In genomic region chr4:1410491-1411325, GRCh38 we compare ENCODE assay signal across 8 cellular contexts. TPM values are rescaled to one million over a fixed set of nuclear protein-coding genes. Genes with fewer than 3 reads are reported as not detected.
DNase-seq lines count a peak whose midpoint lies in the region; ATAC-seq and TF ChIP-seq lines count a peak whose summit lies in the region.

No MANE protein-coding gene starts in this region.

- H3K27ac ChIP-seq in iPS DF 6.9 (ENCODE audit: low read length): no peak overlapping the region
- no peak overlapping the region for H3K27ac ChIP-seq in tibial nerve

- H3K27me3 ChIP-seq in adipocyte (replicated peaks; ENCODE audit: control insufficient read depth, insufficient read depth, low read length) (peaks cover 69% of the 10 kb centered on the region), iPS DF 6.9 (ENCODE audit: control insufficient read depth, insufficient read depth, low read length) (peaks cover 41% of the 10 kb centered on the region), tibial nerve (peaks cover 0 to 90% of the 10 kb centered on the region in 2 donors)

- TF ChIP-seq POLR2A in tibial nerve (IDR thresholded peaks at IDR 0.05): no peak

- no peaks in the 10 kb centered on the region for H3K36me3 ChIP-seq in adipocyte (ENCODE audit: control insufficient read depth, insufficient read depth, low read length, severe bottlenecking)
- no peaks in the 10 kb centered on the region; the same call in 1 of the 2 replicates for H3K36me3 ChIP-seq in iPS DF 6.9 (ENCODE audit: control insufficient read depth, insufficient read depth, low read length)
- no peaks in the 10 kb centered on the region for H3K36me3 ChIP-seq in tibial nerve

- ATAC-seq in GM18867 (IDR thresholded peaks at IDR 0.05; ENCODE audit: unreplicated experiment): no peak

- no peak overlapping the region for H3K9ac ChIP-seq in adipocyte (ENCODE audit: low read length)

- H3K4me3 ChIP-seq in adipocyte (ENCODE audit: low read length): no peak overlapping the region
- H3K4me3 ChIP-seq in iPS DF 6.9 (ENCODE audit: low read length): no peak overlapping the region
- H3K4me3 ChIP-seq in tibial nerve: no peak overlapping the region

- in situ Hi-C loops in Caki2 (cut with HindIII; ENCODE audit: low pct_unique_long_range_greater_than_20kb, low sequenced_read_pairs): no loop called here

- DNase-seq in Caki2 (ENCODE audit: low read depth): peak; percentile 59
- peak; percentile 36 for DNase-seq in MV-4-11 (lab: John Stamatoyannopoulos, UW)
- peak; percentile 69 for DNase-seq in adipocyte (ENCODE audit: low read depth)
- DNase-seq in iPS DF 6.9 (ENCODE audit: low read depth, low spot score): peak; percentile 64
- DNase-seq in stimulated activated CD8-positive, alpha-beta memory T cell treated with anti-CD3 and anti-CD28 coated beads, Interleukin-2, amount 100 ng/mL, for 48 hours (ENCODE audit: low read depth in 2 of 2): peak; percentile 45 to 46
- no peak for DNase-seq in tibial nerve (ENCODE audit: low spot score in 2 of 2)
- DNase-seq in DMS79 (lab: John Stamatoyannopoulos, UW): no peak

- no CpG with 5 or more reads among the region's 48 CpGs for WGBS in iPS DF 6.9 (ENCODE audit: insufficient coverage, insufficient read length)
- 23 to 24% methylated on average over 39 to 41 of the region's 48 CpGs for WGBS in tibial nerve, 2 donors

- H3K9me3 ChIP-seq in adipocyte (ENCODE audit: control insufficient read depth, low read length): no peaks in the 10 kb centered on the region
- H3K9me3 ChIP-seq in iPS DF 6.9 (ENCODE audit: control insufficient read depth, insufficient read depth, low read length): no peaks in the 10 kb centered on the region
- H3K9me3 ChIP-seq in tibial nerve: no peaks in the 10 kb centered on the region

- TF ChIP-seq CTCF in tibial nerve (IDR thresholded peaks at IDR 0.05): no peak

- no peaks in the 10 kb centered on the region for H3K4me1 ChIP-seq in adipocyte (ENCODE audit: control insufficient read depth, insufficient read depth, low read length)
- peaks cover 3% of the 10 kb centered on the region for H3K4me1 ChIP-seq in iPS DF 6.9 (ENCODE audit: control insufficient read depth, insufficient read depth, low read length)
- H3K4me1 ChIP-seq in tibial nerve: peaks cover 0 to 35% (median 5%) of the 10 kb centered on the region in 4 donors

- TF ChIP-seq EP300 in tibial nerve (IDR thresholded peaks at IDR 0.05): no peak

RNA-seq across cellular contexts. Expression of gene NKX1-1, which starts 4.5 kb away (rescaled TPM):
- total RNA-seq in Caki2 (2014; rRNA removed; shearing (Covaris generic); ENCODE audit: low replicate concordance): not detected in 2 replicates
- not detected for total RNA-seq in tibial nerve

Comparison
In these comparisons a context has a peak if more than half of its experiments do, and no peak if none do; other contexts are left out.
1. DNase-seq: peak in Caki2 (single experiment), MV-4-11 (single experiment), adipocyte (single experiment), iPS DF 6.9 (single experiment) and stimulated activated CD8-positive, alpha-beta memory T cell treated with anti-CD3 and anti-CD28 coated beads, Interleukin-2, amount 100 ng/mL, for 48 hours (2 of 2); none in tibial nerve (0 of 2) and DMS79 (single experiment).